In genomic region chr5:6197427-6197826, GRCh38 we compare ENCODE assay signal across 15 cellular contexts.
"Had no signal": no experiment of that assay in that cellular context is flagged by ENCODE, and none has a peak within 500 bp of the region (broad histone marks: within the 10 kb centered on the region; RNA-seq: fewer than 3 reads in every experiment).

No MANE protein-coding gene starts in this region.

- ATAC-seq: activated CD4-positive, CD25-positive, alpha-beta regulatory T cell treated with anti-CD3 and anti-CD28 coated beads, Interleukin-2, amount 50 U/mL, for 24 hours; gastrocnemius medialis; heart right ventricle; left lung; natural killer cell; right cardiac atrium had no signal

- H3K4me1 Mint-ChIP-seq: central memory CD8-positive, alpha-beta T cell; natural killer cell had no signal

- H3K27me3 ChIP-seq: adrenal gland, gastrocnemius medialis, left lung, tibial nerve had no signal

- DNase-seq: activated naive CD4-positive, alpha-beta T cell treated with anti-CD3 and anti-CD28 coated beads, Interleukin-2, amount 50 U/mL, for 16 hours; activated T-cell treated with anti-CD3 and anti-CD28 coated beads, Interleukin-2, amount 50 U/mL, for 1 hour; adrenal gland; cortex of kidney; effector CD8-positive, alpha-beta T cell; gastrocnemius medialis; heart right ventricle; natural killer cell; right cardiac atrium; small intestine had no signal

- H3K36me3 Mint-ChIP-seq: natural killer cell had no signal

- H3K9me3 ChIP-seq: adrenal gland, gastrocnemius medialis, heart right ventricle, left lung, tibial nerve had no signal

- H3K4me3 Mint-ChIP-seq: brain; central memory CD8-positive, alpha-beta T cell; natural killer cell had no signal

- H3K9me3 Mint-ChIP-seq: central memory CD8-positive, alpha-beta T cell had no signal

- H3K27ac Mint-ChIP-seq: natural killer cell had no signal

- H3K4me1 ChIP-seq: adrenal gland, gastrocnemius medialis, heart right ventricle, left lung, tibial nerve had no signal

- H3K4me3 ChIP-seq: adrenal gland, gastrocnemius medialis, heart right ventricle, left lung, tibial nerve had no signal

- H3K27ac ChIP-seq: adrenal gland, gastrocnemius medialis, heart right ventricle, left lung, tibial nerve had no signal

- H3K36me3 ChIP-seq: adrenal gland, gastrocnemius medialis, heart right ventricle, left lung, tibial nerve had no signal
